Comparison of ENCODE assay signal across 16 cellular contexts in the genomic region with DNA sequence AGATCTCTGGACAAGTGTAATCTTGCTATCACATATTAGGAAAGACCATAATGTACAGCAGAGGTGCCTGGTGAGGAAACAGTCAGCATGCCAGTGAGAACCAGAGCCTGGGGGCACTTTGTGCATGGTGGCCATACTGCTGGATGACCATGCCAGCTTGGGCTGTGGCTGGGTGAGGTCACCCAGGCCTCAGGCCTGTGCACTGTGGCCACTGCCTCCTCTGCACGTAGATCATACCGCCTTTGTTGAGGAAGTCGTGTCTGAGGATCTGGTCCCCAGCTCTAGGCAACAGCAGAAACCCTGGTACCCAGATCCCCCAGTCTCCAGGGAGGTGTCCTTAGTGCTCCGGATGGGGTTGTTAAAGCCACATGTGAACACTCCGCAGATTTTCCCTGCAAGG. TPM values are rescaled to one million over a fixed set of nuclear protein-coding genes. Genes with fewer than 3 reads are reported as not detected.
DNase-seq lines count a peak whose midpoint lies in the region; ATAC-seq and TF ChIP-seq lines count a peak whose summit lies in the region.
"Had no signal": no experiment of that assay in that cellular context is flagged by ENCODE, and none has a peak within 500 bp of the region (broad histone marks: within the 10 kb centered on the region; RNA-seq: fewer than 3 reads in every experiment).

No MANE protein-coding gene starts in this region.

- H3K36me3 Mint-ChIP-seq in WTC11 = no peaks in the 10 kb centered on the region

- CTCF ChIA-PET in WTC11 (lab: Charles Lee) = interaction anchor here (1.3 kb wide), 1 partner anchor 152 kb away, joined by 3 read pairs; no protein-coding TSS in a partner anchor

- TF ChIP-seq CTCF in WTC11 (IDR thresholded peaks at IDR 0.05) (no peak), lower lobe of right lung (IDR thresholded peaks at IDR 0.05) (no peak), stomach (IDR thresholded peaks at IDR 0.05) (no peak)

- H3K27me3 ChIP-seq in lower lobe of right lung (ENCODE audit: low read depth) = no peaks in the 10 kb centered on the region
- no peaks in the 10 kb centered on the region for H3K27me3 ChIP-seq in stomach
- H3K27me3 ChIP-seq: SJCRH30 had no signal

- no peaks in the 10 kb centered on the region for H3K27me3 Mint-ChIP-seq in WTC11 (ENCODE audit: low read depth)
- H3K27me3 Mint-ChIP-seq: activated CD4-positive, alpha-beta memory T cell treated with anti-CD3 and anti-CD28 coated beads, Interleukin-2, amount 10 ng/mL, durations not matched to agents 7 days and 5 days had no signal

- no peak overlapping the region for H3K4me3 Mint-ChIP-seq in WTC11
- H3K4me3 Mint-ChIP-seq: activated CD4-positive, alpha-beta memory T cell treated with anti-CD3 and anti-CD28 coated beads, Interleukin-2, amount 10 ng/mL, durations not matched to agents 7 days and 5 days had no signal

- peaks cover 59% of the 10 kb centered on the region for H3K4me1 Mint-ChIP-seq in WTC11

- intact Hi-C loops in Right ventricle myocardium superior (cut with DNase I) = no loop called here
- intact Hi-C loops in left ventricle myocardium superior (cut with micrococcal nuclease) = no loop called here
- intact Hi-C loops in lower lobe of right lung (cut with DNase I) = no loop called here
- intact Hi-C loops in stomach (cut with DNase I; ENCODE audit: low total_unique reads) = no loop called here

- no peaks in the 10 kb centered on the region for H3K9me3 Mint-ChIP-seq in WTC11
- H3K9me3 Mint-ChIP-seq: activated CD4-positive, alpha-beta memory T cell treated with anti-CD3 and anti-CD28 coated beads, Interleukin-2, amount 10 ng/mL, durations not matched to agents 7 days and 5 days had no signal

- ATAC-seq in Right ventricle myocardium superior (ENCODE audit: poor library complexity) (no peak), left ventricle myocardium superior (no peak), WTC11 (no peak), lower lobe of right lung (no peak), left lobe of liver (no peak)

- peaks cover 58% of the 10 kb centered on the region for H3K4me1 ChIP-seq in lower lobe of right lung
- peaks cover 37 to 90% (median 53%) of the 10 kb centered on the region in 4 donors for H3K4me1 ChIP-seq in stomach
- H3K4me1 ChIP-seq: parathyroid adenoma, SJCRH30 had no signal

- no peaks in the 10 kb centered on the region for H3K9me3 ChIP-seq in lower lobe of right lung
- H3K9me3 ChIP-seq in stomach = no peaks in the 10 kb centered on the region
- H3K9me3 ChIP-seq: SJCRH30 had no signal

- WGBS in stomach, 5 donors = 39 to 67% (median 59%) methylated on average over 3 to 5 of the region's 5 CpGs

- TF ChIP-seq POLR2A in stomach (IDR thresholded peaks at IDR 0.05) = no peak

- H3K4me3 ChIP-seq in lower lobe of right lung = no peak overlapping the region
- H3K4me3 ChIP-seq in stomach = no peak overlapping the region
- H3K4me3 ChIP-seq: SJCRH30 had no signal

- H3K36me3 ChIP-seq in lower lobe of right lung = no peaks in the 10 kb centered on the region
- H3K36me3 ChIP-seq in stomach = peaks cover 0 to 11% (median 0%) of the 10 kb centered on the region in 4 donors
- H3K36me3 ChIP-seq: SJCRH30 had no signal

- peak overlapping the region; percentile 23; the same call in 1 of the 2 replicates for H3K27ac Mint-ChIP-seq in WTC11
- H3K27ac Mint-ChIP-seq: activated CD4-positive, alpha-beta memory T cell treated with anti-CD3 and anti-CD28 coated beads, Interleukin-2, amount 10 ng/mL, durations not matched to agents 7 days and 5 days had no signal

- DNase-seq in Right ventricle myocardium superior = peak; percentile 39
- DNase-seq in left ventricle myocardium superior = no peak
- no peak for DNase-seq in WTC11 (ENCODE audit: low spot score)
- no peak for DNase-seq in lower lobe of right lung
- no peak for DNase-seq in stomach
- no peak for DNase-seq in putamen (ENCODE audit: low spot score)
- DNase-seq in HPDE6-E6E7 (ENCODE audit: extremely low spot score) = no peak
- DNase-seq in left lobe of liver (ENCODE audit: low spot score) = no peak
- DNase-seq: activated CD4-positive, alpha-beta memory T cell treated with anti-CD3 and anti-CD28 coated beads, Interleukin-2, amount 10 ng/mL, durations not matched to agents 7 days and 5 days; activated gamma-delta T cell; cortex of kidney; NCI-H146; NCI-H2227 treated with DMSO at 0.1 percent for 48 hours; SJCRH30; stimulated activated CD4-positive, alpha-beta T cell treated with anti-CD3 and anti-CD28 coated beads, Interleukin-12 subunit alpha, Interleukin-12 subunit beta, amount 100 ng/mL, for 4 hours had no signal

- H3K27ac ChIP-seq in lower lobe of right lung (peak overlapping the region; percentile 41), stomach (peak overlapping the region in 3 of 5 donors; percentile 17 to 42 (median 21))
- H3K27ac ChIP-seq: parathyroid adenoma, SJCRH30 had no signal

- no peak for TF ChIP-seq EP300 in stomach (IDR thresholded peaks at IDR 0.05)

- POLR2A ChIA-PET in WTC11 (lab: Charles Lee) = no interaction called here

TF ChIP-seq in WTC11, 78 proteins besides CTCF, POLR2A, EP300 and RAD21 (continues in another document):
- TF ChIP-seq, protein P1, sequence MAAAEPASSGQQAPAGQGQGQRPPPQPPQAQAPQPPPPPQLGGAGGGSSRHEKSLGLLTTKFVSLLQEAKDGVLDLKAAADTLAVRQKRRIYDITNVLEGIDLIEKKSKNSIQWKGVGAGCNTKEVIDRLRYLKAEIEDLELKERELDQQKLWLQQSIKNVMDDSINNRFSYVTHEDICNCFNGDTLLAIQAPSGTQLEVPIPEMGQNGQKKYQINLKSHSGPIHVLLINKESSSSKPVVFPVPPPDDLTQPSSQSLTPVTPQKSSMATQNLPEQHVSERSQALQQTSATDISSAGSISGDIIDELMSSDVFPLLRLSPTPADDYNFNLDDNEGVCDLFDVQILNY (CRISPR knock-in tag; IDR thresholded peaks at IDR 0.05) = no peak
- TF ChIP-seq JUN (CRISPR knock-in tag; IDR thresholded peaks at IDR 0.05) (no peak), HMGA2 (CRISPR knock-in tag; IDR thresholded peaks at IDR 0.05) (no peak), ZNF671 (CRISPR knock-in tag; IDR thresholded peaks at IDR 0.05) (no peak), NFE2L1 (CRISPR knock-in tag; IDR thresholded peaks at IDR 0.05) (no peak), CREM (CRISPR knock-in tag; IDR thresholded peaks at IDR 0.05) (no peak), ZBTB21 (CRISPR knock-in tag; IDR thresholded peaks at IDR 0.05; ENCODE audit: borderline replicate concordance) (no peak), RELA (CRISPR knock-in tag; IDR thresholded peaks at IDR 0.05; ENCODE audit: borderline replicate concordance) (no peak), NR2C2 (CRISPR knock-in tag; IDR thresholded peaks at IDR 0.05) (no peak), SOX15 (CRISPR knock-in tag; IDR thresholded peaks at IDR 0.05) (no peak), RORB (CRISPR knock-in tag; IDR thresholded peaks at IDR 0.05) (no peak), MYBL2 (CRISPR knock-in tag; IDR thresholded peaks at IDR 0.05) (no peak)
- TF ChIP-seq, protein P2, sequence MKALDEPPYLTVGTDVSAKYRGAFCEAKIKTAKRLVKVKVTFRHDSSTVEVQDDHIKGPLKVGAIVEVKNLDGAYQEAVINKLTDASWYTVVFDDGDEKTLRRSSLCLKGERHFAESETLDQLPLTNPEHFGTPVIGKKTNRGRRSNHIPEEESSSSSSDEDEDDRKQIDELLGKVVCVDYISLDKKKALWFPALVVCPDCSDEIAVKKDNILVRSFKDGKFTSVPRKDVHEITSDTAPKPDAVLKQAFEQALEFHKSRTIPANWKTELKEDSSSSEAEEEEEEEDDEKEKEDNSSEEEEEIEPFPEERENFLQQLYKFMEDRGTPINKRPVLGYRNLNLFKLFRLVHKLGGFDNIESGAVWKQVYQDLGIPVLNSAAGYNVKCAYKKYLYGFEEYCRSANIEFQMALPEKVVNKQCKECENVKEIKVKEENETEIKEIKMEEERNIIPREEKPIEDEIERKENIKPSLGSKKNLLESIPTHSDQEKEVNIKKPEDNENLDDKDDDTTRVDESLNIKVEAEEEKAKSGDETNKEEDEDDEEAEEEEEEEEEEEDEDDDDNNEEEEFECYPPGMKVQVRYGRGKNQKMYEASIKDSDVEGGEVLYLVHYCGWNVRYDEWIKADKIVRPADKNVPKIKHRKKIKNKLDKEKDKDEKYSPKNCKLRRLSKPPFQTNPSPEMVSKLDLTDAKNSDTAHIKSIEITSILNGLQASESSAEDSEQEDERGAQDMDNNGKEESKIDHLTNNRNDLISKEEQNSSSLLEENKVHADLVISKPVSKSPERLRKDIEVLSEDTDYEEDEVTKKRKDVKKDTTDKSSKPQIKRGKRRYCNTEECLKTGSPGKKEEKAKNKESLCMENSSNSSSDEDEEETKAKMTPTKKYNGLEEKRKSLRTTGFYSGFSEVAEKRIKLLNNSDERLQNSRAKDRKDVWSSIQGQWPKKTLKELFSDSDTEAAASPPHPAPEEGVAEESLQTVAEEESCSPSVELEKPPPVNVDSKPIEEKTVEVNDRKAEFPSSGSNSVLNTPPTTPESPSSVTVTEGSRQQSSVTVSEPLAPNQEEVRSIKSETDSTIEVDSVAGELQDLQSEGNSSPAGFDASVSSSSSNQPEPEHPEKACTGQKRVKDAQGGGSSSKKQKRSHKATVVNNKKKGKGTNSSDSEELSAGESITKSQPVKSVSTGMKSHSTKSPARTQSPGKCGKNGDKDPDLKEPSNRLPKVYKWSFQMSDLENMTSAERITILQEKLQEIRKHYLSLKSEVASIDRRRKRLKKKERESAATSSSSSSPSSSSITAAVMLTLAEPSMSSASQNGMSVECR (CRISPR knock-in tag; IDR thresholded peaks at IDR 0.05; ENCODE audit: borderline replicate concordance) = no peak
- TF ChIP-seq, protein P3, sequence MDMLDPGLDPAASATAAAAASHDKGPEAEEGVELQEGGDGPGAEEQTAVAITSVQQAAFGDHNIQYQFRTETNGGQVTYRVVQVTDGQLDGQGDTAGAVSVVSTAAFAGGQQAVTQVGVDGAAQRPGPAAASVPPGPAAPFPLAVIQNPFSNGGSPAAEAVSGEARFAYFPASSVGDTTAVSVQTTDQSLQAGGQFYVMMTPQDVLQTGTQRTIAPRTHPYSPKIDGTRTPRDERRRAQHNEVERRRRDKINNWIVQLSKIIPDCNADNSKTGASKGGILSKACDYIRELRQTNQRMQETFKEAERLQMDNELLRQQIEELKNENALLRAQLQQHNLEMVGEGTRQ (CRISPR knock-in tag; IDR thresholded peaks at IDR 0.05) = no peak
- TF ChIP-seq, protein P4, sequence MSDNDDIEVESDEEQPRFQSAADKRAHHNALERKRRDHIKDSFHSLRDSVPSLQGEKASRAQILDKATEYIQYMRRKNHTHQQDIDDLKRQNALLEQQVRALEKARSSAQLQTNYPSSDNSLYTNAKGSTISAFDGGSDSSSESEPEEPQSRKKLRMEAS (CRISPR knock-in tag; IDR thresholded peaks at IDR 0.05) = no peak

RNA-seq across cellular contexts. Expression of a gene that starts 38.9 kb away (rescaled TPM):
- total RNA-seq in Right ventricle myocardium superior (4.9 TPM), left ventricle myocardium superior (6.1 TPM), WTC11 (2021) (22.3 to 25.9 TPM (median 24.0 TPM) in 3 replicates), lower lobe of right lung (50.7 TPM), stomach (10 to 100 TPM in 4 of 5 donors, 1 to 10 TPM in 1; 7.9 to 35.3 (median 15.2) TPM), left lobe of liver (6.7 TPM)
- 10 to 100 TPM; 15.6 to 21.1 (median 16.6) TPM for polyA plus RNA-seq in stomach
